In genomic region chr20:39268566-39268965, GRCh38 we compare ENCODE assay signal across 1 cellular context.
TF ChIP-seq lines count a peak whose summit lies in the region.

No MANE protein-coding gene starts in this region.

TF ChIP-seq in HepG2, 621 proteins besides CTCF, POLR2A, EP300 and RAD21:
- TF ChIP-seq, protein P1, sequence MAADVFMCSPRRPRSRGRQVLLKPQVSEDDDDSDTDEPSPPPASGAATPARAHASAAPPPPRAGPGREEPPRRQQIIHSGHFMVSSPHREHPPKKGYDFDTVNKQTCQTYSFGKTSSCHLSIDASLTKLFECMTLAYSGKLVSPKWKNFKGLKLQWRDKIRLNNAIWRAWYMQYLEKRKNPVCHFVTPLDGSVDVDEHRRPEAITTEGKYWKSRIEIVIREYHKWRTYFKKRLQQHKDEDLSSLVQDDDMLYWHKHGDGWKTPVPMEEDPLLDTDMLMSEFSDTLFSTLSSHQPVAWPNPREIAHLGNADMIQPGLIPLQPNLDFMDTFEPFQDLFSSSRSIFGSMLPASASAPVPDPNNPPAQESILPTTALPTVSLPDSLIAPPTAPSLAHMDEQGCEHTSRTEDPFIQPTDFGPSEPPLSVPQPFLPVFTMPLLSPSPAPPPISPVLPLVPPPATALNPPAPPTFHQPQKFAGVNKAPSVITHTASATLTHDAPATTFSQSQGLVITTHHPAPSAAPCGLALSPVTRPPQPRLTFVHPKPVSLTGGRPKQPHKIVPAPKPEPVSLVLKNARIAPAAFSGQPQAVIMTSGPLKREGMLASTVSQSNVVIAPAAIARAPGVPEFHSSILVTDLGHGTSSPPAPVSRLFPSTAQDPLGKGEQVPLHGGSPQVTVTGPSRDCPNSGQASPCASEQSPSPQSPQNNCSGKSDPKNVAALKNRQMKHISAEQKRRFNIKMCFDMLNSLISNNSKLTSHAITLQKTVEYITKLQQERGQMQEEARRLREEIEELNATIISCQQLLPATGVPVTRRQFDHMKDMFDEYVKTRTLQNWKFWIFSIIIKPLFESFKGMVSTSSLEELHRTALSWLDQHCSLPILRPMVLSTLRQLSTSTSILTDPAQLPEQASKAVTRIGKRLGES (CRISPR knock-in tag; IDR thresholded peaks at IDR 0.05; ENCODE audit: borderline replicate concordance), result no peak
- peak; percentile 33; the same call in 1 of the 2 replicates for TF ChIP-seq KDM5B (CRISPR knock-in tag; IDR thresholded peaks at IDR 0.05; ENCODE audit: borderline replicate concordance)
- TF ChIP-seq, protein P2, sequence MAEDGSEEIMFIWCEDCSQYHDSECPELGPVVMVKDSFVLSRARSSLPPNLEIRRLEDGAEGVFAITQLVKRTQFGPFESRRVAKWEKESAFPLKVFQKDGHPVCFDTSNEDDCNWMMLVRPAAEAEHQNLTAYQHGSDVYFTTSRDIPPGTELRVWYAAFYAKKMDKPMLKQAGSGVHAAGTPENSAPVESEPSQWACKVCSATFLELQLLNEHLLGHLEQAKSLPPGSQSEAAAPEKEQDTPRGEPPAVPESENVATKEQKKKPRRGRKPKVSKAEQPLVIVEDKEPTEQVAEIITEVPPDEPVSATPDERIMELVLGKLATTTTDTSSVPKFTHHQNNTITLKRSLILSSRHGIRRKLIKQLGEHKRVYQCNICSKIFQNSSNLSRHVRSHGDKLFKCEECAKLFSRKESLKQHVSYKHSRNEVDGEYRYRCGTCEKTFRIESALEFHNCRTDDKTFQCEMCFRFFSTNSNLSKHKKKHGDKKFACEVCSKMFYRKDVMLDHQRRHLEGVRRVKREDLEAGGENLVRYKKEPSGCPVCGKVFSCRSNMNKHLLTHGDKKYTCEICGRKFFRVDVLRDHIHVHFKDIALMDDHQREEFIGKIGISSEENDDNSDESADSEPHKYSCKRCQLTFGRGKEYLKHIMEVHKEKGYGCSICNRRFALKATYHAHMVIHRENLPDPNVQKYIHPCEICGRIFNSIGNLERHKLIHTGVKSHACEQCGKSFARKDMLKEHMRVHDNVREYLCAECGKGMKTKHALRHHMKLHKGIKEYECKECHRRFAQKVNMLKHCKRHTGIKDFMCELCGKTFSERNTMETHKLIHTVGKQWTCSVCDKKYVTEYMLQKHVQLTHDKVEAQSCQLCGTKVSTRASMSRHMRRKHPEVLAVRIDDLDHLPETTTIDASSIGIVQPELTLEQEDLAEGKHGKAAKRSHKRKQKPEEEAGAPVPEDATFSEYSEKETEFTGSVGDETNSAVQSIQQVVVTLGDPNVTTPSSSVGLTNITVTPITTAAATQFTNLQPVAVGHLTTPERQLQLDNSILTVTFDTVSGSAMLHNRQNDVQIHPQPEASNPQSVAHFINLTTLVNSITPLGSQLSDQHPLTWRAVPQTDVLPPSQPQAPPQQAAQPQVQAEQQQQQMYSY (CRISPR knock-in tag; IDR thresholded peaks at IDR 0.05), result no peak
